Comparison of ENCODE assay signal across 2 cellular contexts in genomic region chr2:215787565-215788178, GRCh38.
TF ChIP-seq lines count a peak whose summit lies in the region.

No MANE protein-coding gene starts in this region.

TF ChIP-seq in GM23338, 12 proteins besides CTCF, POLR2A, EP300 and RAD21:
- TF ChIP-seq CREB1 (CRISPR knock-in tag; IDR thresholded peaks at IDR 0.05; ENCODE audit: low read depth) = no peak
- no peak for TF ChIP-seq POLR2AphosphoS5 (IDR thresholded peaks at IDR 0.05; ENCODE audit: low read depth)
- no peak for TF ChIP-seq STAT1 (IDR thresholded peaks at IDR 0.05; ENCODE audit: unreplicated experiment)
- no peak for TF ChIP-seq ZNF331 (CRISPR knock-in tag; IDR thresholded peaks at IDR 0.05; ENCODE audit: low read depth)
- no peak for TF ChIP-seq EZH2 (IDR thresholded peaks at IDR 0.05; ENCODE audit: low read depth, unreplicated experiment)
- TF ChIP-seq NANOG (IDR thresholded peaks at IDR 0.05; ENCODE audit: borderline replicate concordance) = no peak
- TF ChIP-seq EZH2phosphoT487 (IDR thresholded peaks at IDR 0.05; ENCODE audit: unreplicated experiment) = no peak
- no peak for TF ChIP-seq JUNB (IDR thresholded peaks at IDR 0.05; ENCODE audit: unreplicated experiment)
- TF ChIP-seq REST (IDR thresholded peaks at IDR 0.05; ENCODE audit: unreplicated experiment) = no peak
- TF ChIP-seq ETS1 (IDR thresholded peaks at IDR 0.05) = no peak
- TF ChIP-seq ZNF462 (CRISPR knock-in tag; IDR thresholded peaks at IDR 0.05) = no peak
- TF ChIP-seq ZNF114 (CRISPR knock-in tag; IDR thresholded peaks at IDR 0.05) = no peak

TF ChIP-seq in H1, 55 proteins besides CTCF, POLR2A, EP300 and RAD21:
- no peak for TF ChIP-seq BCL11A (IDR thresholded peaks at IDR 0.05; ENCODE audit: low read depth in 2 of 2, low read length in 2 of 2)
- TF ChIP-seq SAP30 (IDR thresholded peaks at IDR 0.05; ENCODE audit: insufficient read depth, insufficient replicate concordance, low read length) = no peak
- no peak for TF ChIP-seq JUND (IDR thresholded peaks at IDR 0.05; ENCODE audit: low read length)
- no peak for TF ChIP-seq SP4 (IDR thresholded peaks at IDR 0.05; ENCODE audit: low read length)
- TF ChIP-seq SP1 (IDR thresholded peaks at IDR 0.05; ENCODE audit: low read depth, low read length) = no peak
- TF ChIP-seq NANOG (IDR thresholded peaks at IDR 0.05; ENCODE audit: insufficient read depth, low read depth, low read length, poor library complexity, severe bottlenecking) = no peak
- no peak for TF ChIP-seq PHF8 (conservative IDR thresholded peaks at IDR 0.05; ENCODE audit: low read depth, low read length)
- TF ChIP-seq POLR2AphosphoS5 (IDR thresholded peaks at IDR 0.05; ENCODE audit: low read depth, low read length) = no peak
- TF ChIP-seq E2F6 (IDR thresholded peaks at IDR 0.05) = no peak
- TF ChIP-seq CREB1 (IDR thresholded peaks at IDR 0.05) = no peak
- no peak for TF ChIP-seq POU5F1 (IDR thresholded peaks at IDR 0.05; ENCODE audit: low read depth, low read length)
- no peak for TF ChIP-seq KDM4A (IDR thresholded peaks at IDR 0.05; ENCODE audit: low read depth, low read length, severe bottlenecking)
- no peak for TF ChIP-seq SIX5 (IDR thresholded peaks at IDR 0.05; ENCODE audit: low read depth, low read length)
